7 cellular contexts compared by ENCODE assay signal in genomic region chr9:79788662-79789061, GRCh38.
"Had no signal": no experiment of that assay in that cellular context is flagged by ENCODE, and none has a peak within 500 bp of the region (broad histone marks: within the 10 kb centered on the region; RNA-seq: fewer than 3 reads in every experiment).

No MANE protein-coding gene starts in this region.

- H3K4me3 ChIP-seq: GM12878 had no signal

- DNase-seq: GDM1, GF-D8 had no signal

- ATAC-seq: GM12878 had no signal

- FAIRE-seq: GM12878, GM12891, GM12892, GM18507, GM19239 had no signal
